1 cellular context compared by ENCODE assay signal in genomic region chr6:3722785-3723184, GRCh38.
TF ChIP-seq lines count a peak whose summit lies in the region.

No MANE protein-coding gene starts in this region.

TF ChIP-seq in endothelial cell of umbilical vein, 7 proteins besides CTCF, POLR2A, EP300 and RAD21:
- TF ChIP-seq POLR2AphosphoS5 (IDR thresholded peaks at IDR 0.05; ENCODE audit: insufficient read depth, low read depth, low read length): no peak
- no peak for TF ChIP-seq FOS (IDR thresholded peaks at IDR 0.05; ENCODE audit: borderline replicate concordance, insufficient read depth, low read length)
- TF ChIP-seq JUN (IDR thresholded peaks at IDR 0.05; ENCODE audit: borderline replicate concordance, insufficient read depth, insufficient read length, low read depth): no peak
